In genomic region chr20:44716309-44717106, GRCh38 we compare ENCODE assay signal across 14 cellular contexts. TPM values are rescaled to one million over a fixed set of nuclear protein-coding genes. Genes with fewer than 3 reads are reported as not detected.
DNase-seq lines count a peak whose midpoint lies in the region; ATAC-seq, FAIRE-seq and TF ChIP-seq lines count a peak whose summit lies in the region.
"Had no signal": no experiment of that assay in that cellular context is flagged by ENCODE, and none has a peak within 500 bp of the region (broad histone marks: within the 10 kb centered on the region; RNA-seq: fewer than 3 reads in every experiment).

No MANE protein-coding gene starts in this region.

- no peak overlapping the region for H3K9ac ChIP-seq in kidney (ENCODE audit: low read length in 2 of 2)

- peak overlapping the region; percentile 31 to 59 for H3K4me3 ChIP-seq in ascending aorta
- H3K4me3 ChIP-seq in kidney (ENCODE audit: low read length in 2 of 2), result no peak overlapping the region
- peak overlapping the region in 3 of 7 experiments; percentile 3 to 28 (median 10) for H3K4me3 ChIP-seq in skin epidermis

- no peak for FAIRE-seq in kidney (lab: Jason Lieb, UNC)
- FAIRE-seq: D721Med had no signal

- H3K27ac ChIP-seq in ascending aorta (peak overlapping the region; percentile 82 to 86), kidney (ENCODE audit: low read depth in 2 of 2, low read length in 2 of 2) (no peak overlapping the region), skin epidermis (peak overlapping the region in 16 of 21 experiments; percentile 21 to 74 (median 50))

- H3K4me1 ChIP-seq in ascending aorta (peaks cover 30 to 55% of the 10 kb centered on the region in 2 donors), kidney (ENCODE audit: control insufficient read depth in 1 of 2, insufficient read depth in 1 of 2, low read depth in 1 of 2, low read length in 2 of 2) (peaks cover 0 to 2% of the 10 kb centered on the region in 2 donors)

- no peaks in the 10 kb centered on the region for H3K27me3 ChIP-seq in ascending aorta

- H3K36me3 ChIP-seq in ascending aorta (no peaks in the 10 kb centered on the region), kidney (ENCODE audit: control insufficient read depth in 1 of 2, insufficient read depth in 2 of 2, low read length in 2 of 2) (no peaks in the 10 kb centered on the region)

- H3K9me3 ChIP-seq in ascending aorta (no peaks in the 10 kb centered on the region), kidney (ENCODE audit: control insufficient read depth in 1 of 2, low read length in 2 of 2) (no peaks in the 10 kb centered on the region)

- ATAC-seq in HG03354 (IDR thresholded peaks at IDR 0.05; ENCODE audit: poor library complexity, severe bottlenecking, unreplicated experiment), result no peak
- ATAC-seq: WTC11 had no signal

- TF ChIP-seq CTCF in ascending aorta (IDR thresholded peaks at IDR 0.05) (no peak), kidney (IDR thresholded peaks at IDR 0.05; ENCODE audit: borderline replicate concordance, extremely low read depth, insufficient read depth) (no peak)

- intact Hi-C loops in ascending aorta (cut with DNase I) (no loop called here), kidney (cut with DNase I) (no loop called here)

- peak; percentile 77 for DNase-seq in EH (ENCODE audit: low read depth)
- no peak for DNase-seq in ascending aorta (ENCODE audit: low spot score in 2 of 2)
- DNase-seq in kidney, result peak; percentile 49
- DNase-seq in dermis blood vessel endothelial cell, result no peak
- DNase-seq in NCI-H345 (lab: John Stamatoyannopoulos, UW), result no peak
- no peak for DNase-seq in stimulated activated CD4-positive, alpha-beta T cell treated with anti-CD3 and anti-CD28 coated beads, Interleukin-4, amount 100 ng/mL, for 1 hour
- DNase-seq: activated gamma-delta T cell, AML-193, NCI-H187, NCI-H526 treated with DMSO at 0.1 percent for 48 hours had no signal

RNA-seq across cellular contexts. Expression of gene CCN5, which starts 1.3 kb away (rescaled TPM):
- 377 TPM for total RNA-seq in ascending aorta
- total RNA-seq in kidney, result 3.1 TPM
- polyA plus RNA-seq in kidney (ENCODE audit: insufficient read depth, low read depth, low replicate concordance), result 0.41 TPM
- not detected in 2 replicates for total RNA-seq in dermis blood vessel endothelial cell

RNA-seq across cellular contexts. Expression of gene KCNK15, which starts 29.2 kb away (rescaled TPM):
- total RNA-seq in ascending aorta, result 62.6 TPM
- 11.7 TPM for total RNA-seq in kidney
- polyA plus RNA-seq in kidney (ENCODE audit: insufficient read depth, low read depth, low replicate concordance), result 0.62 TPM
- total RNA-seq in dermis blood vessel endothelial cell, result 0.05 and 0.17 TPM in 2 replicates

Comparison
In these comparisons a context has a peak if more than half of its experiments do, and no peak if none do; other contexts are left out.
1. DNase-seq: peak in EH (single experiment) and kidney (single experiment); none in ascending aorta (0 of 2), dermis blood vessel endothelial cell (single experiment), NCI-H345 (single experiment) and stimulated activated CD4-positive, alpha-beta T cell treated with anti-CD3 and anti-CD28 coated beads, Interleukin-4, amount 100 ng/mL, for 1 hour (single experiment).
2. H3K27ac ChIP-seq: peak in ascending aorta (2 of 2) and skin epidermis (16 of 21); none in kidney (0 of 2).
3. H3K4me3 ChIP-seq: peak in ascending aorta (2 of 2); none in kidney (0 of 2).
4. RNA of gene CCN5, which starts 1.3 kb away (total RNA-seq): 377 TPM in ascending aorta (single experiment); 3.1 TPM in kidney (single experiment) and not detected in dermis blood vessel endothelial cell; every median in the first group is over 10 times any median in the second.
5. RNA of gene KCNK15, which starts 29.2 kb away (total RNA-seq): 62.6 TPM in ascending aorta (single experiment) and 11.7 TPM in kidney (single experiment); 0.05 to 0.17 TPM in dermis blood vessel endothelial cell; every median in the first group is over 10 times any median in the second.